In genomic region chr7:117937049-117937448, GRCh38 we compare ENCODE assay signal across 15 cellular contexts.
DNase-seq lines count a peak whose midpoint lies in the region; TF ChIP-seq lines count a peak whose summit lies in the region.
"Had no signal": no experiment of that assay in that cellular context is flagged by ENCODE, and none has a peak within 500 bp of the region (broad histone marks: within the 10 kb centered on the region; RNA-seq: fewer than 3 reads in every experiment).

No MANE protein-coding gene starts in this region.

- peak; percentile 49 for DNase-seq in DMS53 treated with DMSO at 0.1 percent for 48 hours (lab: John Stamatoyannopoulos, UW; ENCODE audit: unreplicated experiment)
- peak; percentile 70 for DNase-seq in DMS79 treated with DMSO at 0.1 percent for 48 hours (lab: John Stamatoyannopoulos, UW)
- DNase-seq in NCI-H345 (lab: John Stamatoyannopoulos, UW), result peak; percentile 41
- DNase-seq in epithelial cell of esophagus (ENCODE audit: low read depth), result peak; percentile 37
- DNase-seq in medulla oblongata (ENCODE audit: extremely low spot score), result no peak
- DNase-seq in COLO668 (lab: John Stamatoyannopoulos, UW; ENCODE audit: unreplicated experiment), result no peak
- no peak for DNase-seq in NCI-H1417 treated with DMSO at 0.1 percent for 48 hours (lab: John Stamatoyannopoulos, UW)
- DNase-seq: BE2C; CD4-positive, alpha-beta memory T cell; COR-L47; DND-41; GDM1; GOT3; H9 had no signal

- no peak for TF ChIP-seq CTCF in epithelial cell of esophagus (IDR thresholded peaks at IDR 0.05; ENCODE audit: insufficient read depth, low read depth, low read length, missing control alignments)

- H3K4me3 ChIP-seq in epithelial cell of esophagus (ENCODE audit: low read length), result no peak overlapping the region
- H3K4me3 ChIP-seq: A549 had no signal

Comparison
In these comparisons a context has a peak if more than half of its experiments do, and no peak if none do; other contexts are left out.
1. DNase-seq: peak in DMS53 treated with DMSO at 0.1 percent for 48 hours (single experiment), DMS79 treated with DMSO at 0.1 percent for 48 hours (single experiment), NCI-H345 (single experiment) and epithelial cell of esophagus (single experiment); none in medulla oblongata (single experiment), COLO668 (single experiment) and NCI-H1417 treated with DMSO at 0.1 percent for 48 hours (single experiment).